In genomic region chr5:73901455-73901854, GRCh38 we compare ENCODE assay signal across 11 cellular contexts.
DNase-seq lines count a peak whose midpoint lies in the region; ATAC-seq lines count a peak whose summit lies in the region.
"Had no signal": no experiment of that assay in that cellular context is flagged by ENCODE, and none has a peak within 500 bp of the region (broad histone marks: within the 10 kb centered on the region; RNA-seq: fewer than 3 reads in every experiment).

No MANE protein-coding gene starts in this region.

- ATAC-seq in esophagus mucosa: no peak

- H3K27ac ChIP-seq in epithelial cell of prostate: peak overlapping the region; percentile 34

- peak overlapping the region; percentile 6 for H3K4me3 ChIP-seq in skeletal muscle cell (ENCODE audit: low read depth, low read length)
- H3K4me3 ChIP-seq: tibial nerve had no signal

- peak; percentile 2 for DNase-seq in NCI-H2107 treated with DMSO at 0.1 percent for 48 hours (lab: John Stamatoyannopoulos, UW; ENCODE audit: unreplicated experiment)
- DNase-seq in NCI-H2107 (lab: John Stamatoyannopoulos, UW): no peak
- DNase-seq in NCI-H69 (lab: John Stamatoyannopoulos, UW): peak; percentile 81
- no peak for DNase-seq in epithelial cell of prostate (ENCODE audit: low read depth, low spot score)
- no peak for DNase-seq in skeletal muscle cell (ENCODE audit: low read depth)
- no peak for DNase-seq in COLO829 (ENCODE audit: low spot score)
- DNase-seq in DMS114 treated with DMSO at 0.1 percent for 48 hours (lab: John Stamatoyannopoulos, UW; ENCODE audit: unreplicated experiment): no peak
- DNase-seq: NCI-H1694 treated with DMSO at 0.1 percent for 48 hours; stimulated activated CD4-positive, alpha-beta T cell treated with anti-CD3 and anti-CD28 coated beads, Interleukin-4, amount 100 ng/mL, for 4 hours had no signal

Comparison
In these comparisons a context has a peak if more than half of its experiments do, and no peak if none do; other contexts are left out.
1. DNase-seq: peak in NCI-H2107 treated with DMSO at 0.1 percent for 48 hours (single experiment) and NCI-H69 (single experiment); none in NCI-H2107 (single experiment), epithelial cell of prostate (single experiment), skeletal muscle cell (single experiment), COLO829 (single experiment) and DMS114 treated with DMSO at 0.1 percent for 48 hours (single experiment).